ENCODE assay signal across 8 cellular contexts in genomic region chr12:122356192-122356635, GRCh38.
DNase-seq lines count a peak whose midpoint lies in the region; TF ChIP-seq lines count a peak whose summit lies in the region.

No MANE protein-coding gene starts in this region.

- peak overlapping the region; percentile 55 for H3K27ac Mint-ChIP-seq in T-helper 2 cell treated with Interferon-gamma antibody and Interleukin-4, amounts not matched to agents 5 μg/mL and 100 μg/mL, for 36 hours

- DNase-seq in GM12865 (ENCODE audit: low read depth) (peak; percentile 68), NCI-H128 (lab: John Stamatoyannopoulos, UW; ENCODE audit: unreplicated experiment) (peak; percentile 43), astrocyte of the hippocampus (ENCODE audit: low read depth, low spot score) (peak; percentile 75), iPS-NIHi11 (ENCODE audit: low spot score) (peak; percentile 57), islet precursor cell (no peak), DMS79 (lab: John Stamatoyannopoulos, UW) (no peak)
- peak; percentile 45 for DNase-seq in T-helper 2 cell treated with Interferon-gamma antibody and Interleukin-4, amounts not matched to agents 5 μg/mL and 100 μg/mL, for 36 hours (ENCODE audit: low spot score)
- DNase-seq in stimulated activated CD4-positive, alpha-beta T cell treated with anti-CD3 and anti-CD28 coated beads, Interleukin-1b, Interleukin-23, amount 100 ng/mL, for 24 hours (ENCODE audit: low read depth in 4 of 4, low spot score in 1 of 4) = peak; percentile 7 to 25 (median 14)

- H3K27me3 Mint-ChIP-seq in T-helper 2 cell treated with Interferon-gamma antibody and Interleukin-4, amounts not matched to agents 5 μg/mL and 100 μg/mL, for 36 hours (ENCODE audit: low read depth) = no peaks in the 10 kb centered on the region

- H3K9me3 Mint-ChIP-seq in T-helper 2 cell treated with Interferon-gamma antibody and Interleukin-4, amounts not matched to agents 5 μg/mL and 100 μg/mL, for 36 hours = no peaks in the 10 kb centered on the region

- peaks cover 32% of the 10 kb centered on the region for H3K36me3 Mint-ChIP-seq in T-helper 2 cell treated with Interferon-gamma antibody and Interleukin-4, amounts not matched to agents 5 μg/mL and 100 μg/mL, for 36 hours (ENCODE audit: low read depth)

- no peak overlapping the region for H3K4me3 ChIP-seq in GM12865 (ENCODE audit: low read depth, low read length)

- peak; percentile 73 for TF ChIP-seq CTCF in GM12865 (IDR thresholded peaks at IDR 0.05; ENCODE audit: insufficient read depth, low read depth, low read length, missing control alignments)

- no peak overlapping the region for H3K4me3 Mint-ChIP-seq in T-helper 2 cell treated with Interferon-gamma antibody and Interleukin-4, amounts not matched to agents 5 μg/mL and 100 μg/mL, for 36 hours

- peaks cover 7% of the 10 kb centered on the region for H3K4me1 Mint-ChIP-seq in T-helper 2 cell treated with Interferon-gamma antibody and Interleukin-4, amounts not matched to agents 5 μg/mL and 100 μg/mL, for 36 hours (ENCODE audit: low read depth)

Comparison
In these comparisons a context has a peak if more than half of its experiments do, and no peak if none do; other contexts are left out.
1. DNase-seq: peak in GM12865 (single experiment), NCI-H128 (single experiment), T-helper 2 cell treated with Interferon-gamma antibody and Interleukin-4, amounts not matched to agents 5 μg/mL and 100 μg/mL, for 36 hours (single experiment), astrocyte of the hippocampus (single experiment), iPS-NIHi11 (single experiment) and stimulated activated CD4-positive, alpha-beta T cell treated with anti-CD3 and anti-CD28 coated beads, Interleukin-1b, Interleukin-23, amount 100 ng/mL, for 24 hours (4 of 4); none in islet precursor cell (single experiment) and DMS79 (single experiment).